25 cellular contexts compared by ENCODE assay signal in genomic region chr18:13067966-13068365, GRCh38.
"Had no signal": no experiment of that assay in that cellular context is flagged by ENCODE, and none has a peak within 500 bp of the region (broad histone marks: within the 10 kb centered on the region; RNA-seq: fewer than 3 reads in every experiment).

No MANE protein-coding gene starts in this region.

- H3K27ac Mint-ChIP-seq: activated naive CD4-positive, alpha-beta T cell treated with anti-CD3 and anti-CD28 coated beads, Interleukin-2, amount 10 ng/mL, durations not matched to agents 7 days and 5 days; activated T-helper 2 cell treated with anti-CD3 and anti-CD28 coated beads, Interferon-gamma antibody, Interleukin-2, Interleukin-4, amounts not matched to agents 10 μg/mL and 5 μg/mL and 100 μg/mL, durations not matched to agents 14 hours and 24 hours and 36 hours had no signal

- ATAC-seq: body of pancreas, T-helper 17 cell had no signal

- H3K4me3 ChIP-seq: body of pancreas had no signal

- H3K4me3 Mint-ChIP-seq: activated naive CD4-positive, alpha-beta T cell treated with anti-CD3 and anti-CD28 coated beads, Interleukin-2, amount 10 ng/mL, durations not matched to agents 7 days and 5 days; activated naive CD8-positive, alpha-beta T cell treated with anti-CD3 and anti-CD28 coated beads for 36 hours; activated T-cell treated with anti-CD3 and anti-CD28 coated beads, Interleukin-2, amount 50 U/mL, for 72 hours; T-helper 17 cell had no signal

- H3K4me1 ChIP-seq: body of pancreas had no signal

- DNase-seq: activated CD4-positive, alpha-beta T cell treated with anti-CD3 and anti-CD28 coated beads for 4 hours; activated CD8-positive, alpha-beta memory T cell treated with anti-CD3 and anti-CD28 coated beads for 24 hours; activated gamma-delta T cell treated with Interleukin-2 at 50 U/mL for 16 hours; activated naive CD4-positive, alpha-beta T cell treated with anti-CD3 and anti-CD28 coated beads, Interleukin-2, amount 10 ng/mL, durations not matched to agents 7 days and 5 days; activated naive CD8-positive, alpha-beta T cell treated with anti-CD3 and anti-CD28 coated beads for 36 hours; activated T-cell treated with anti-CD3 and anti-CD28 coated beads, Interleukin-2, amount 50 U/mL, for 72 hours; anterior cingulate cortex; body of pancreas; central memory CD4-positive, alpha-beta T cell; Kasumi-1; KBM-7; NCI-H1048; NCI-H146; NCI-H187 treated with DMSO at 0.1 percent for 48 hours; NCI-H2081 treated with DMSO at 0.1 percent for 48 hours; NCI-H2171; NCI-H2227 treated with DMSO at 0.1 percent for 48 hours; NCI-H526; NCI-H82; SIG-M5; T-helper 17 cell; T-helper 9 cell; WERI-Rb-1 had no signal

- H3K27ac ChIP-seq: body of pancreas, WERI-Rb-1 had no signal

- H3K9me3 ChIP-seq: body of pancreas had no signal

- H3K9me3 Mint-ChIP-seq: activated naive CD4-positive, alpha-beta T cell treated with anti-CD3 and anti-CD28 coated beads, Interleukin-2, amount 10 ng/mL, durations not matched to agents 7 days and 5 days; activated T-helper 2 cell treated with anti-CD3 and anti-CD28 coated beads, Interferon-gamma antibody, Interleukin-2, Interleukin-4, amounts not matched to agents 10 μg/mL and 5 μg/mL and 100 μg/mL, durations not matched to agents 14 hours and 24 hours and 36 hours had no signal

- FAIRE-seq: bronchial epithelial cell had no signal

- H3K27me3 Mint-ChIP-seq: activated naive CD4-positive, alpha-beta T cell treated with anti-CD3 and anti-CD28 coated beads, Interleukin-2, amount 10 ng/mL, durations not matched to agents 7 days and 5 days; activated naive CD8-positive, alpha-beta T cell treated with anti-CD3 and anti-CD28 coated beads for 36 hours; T-helper 17 cell had no signal

- H3K27me3 ChIP-seq: body of pancreas had no signal
